Comparison of ENCODE assay signal across 27 cellular contexts in genomic region chr11:79291948-79292347, GRCh38.
"Had no signal": no experiment of that assay in that cellular context is flagged by ENCODE, and none has a peak within 500 bp of the region (broad histone marks: within the 10 kb centered on the region; RNA-seq: fewer than 3 reads in every experiment).

No MANE protein-coding gene starts in this region.

- H3K4me3 ChIP-seq: adrenal gland, cardiac muscle cell, heart right ventricle, left lung, lower lobe of right lung, pancreas, prostate gland, sigmoid colon, thoracic aorta had no signal

- ATAC-seq: effector memory CD8-positive, alpha-beta T cell; heart right ventricle; left lung; lower lobe of right lung; naive thymus-derived CD8-positive, alpha-beta T cell; pancreas; stimulated activated effector memory CD8-positive, alpha-beta T cell treated with anti-CD3 and anti-CD28 coated beads, Interleukin-12 subunit alpha, Interleukin-12 subunit beta, amount 100 ng/mL, for 72 hours had no signal

- H3K9me3 ChIP-seq: adrenal gland, heart right ventricle, left lung, lower lobe of right lung, pancreas, prostate gland, sigmoid colon, thoracic aorta had no signal

- H3K27me3 ChIP-seq: adrenal gland, cardiac muscle cell, left lung, pancreas, sigmoid colon had no signal

- H3K27ac ChIP-seq: adrenal gland, cardiac muscle cell, heart right ventricle, left lung, lower lobe of right lung, pancreas, prostate gland, sigmoid colon, thoracic aorta had no signal

- DNase-seq: activated CD4-positive, alpha-beta T cell treated with anti-CD3 and anti-CD28 coated beads for 48 hours; activated CD4-positive, alpha-beta T cell treated with anti-CD3 and anti-CD28 coated beads, Interleukin-2, amount 50 U/mL, for 48 hours; activated CD8-positive, alpha-beta memory T cell treated with anti-CD3 and anti-CD28 coated beads for 24 hours; activated effector memory CD4-positive, alpha-beta T cell treated with Interleukin-2 at 50 U/mL for 16 hours; activated naive CD4-positive, alpha-beta T cell treated with Interleukin-2 at 50 U/mL for 16 hours; activated naive CD8-positive, alpha-beta T cell treated with anti-CD3 and anti-CD28 coated beads for 36 hours; adrenal gland; aorta; cortex of kidney; effector memory CD8-positive, alpha-beta T cell; foreskin fibroblast; heart right ventricle; left lung; lower lobe of right lung; mesenchymal stem cell; naive thymus-derived CD8-positive, alpha-beta T cell; nucleus accumbens; pancreas; retina; sigmoid colon; small intestine; stimulated activated CD4-positive, alpha-beta T cell treated with anti-CD3 and anti-CD28 coated beads, Interleukin-4, amount 100 ng/mL, for 24 hours; trophoblast cell had no signal

- H3K4me1 ChIP-seq: adrenal gland, heart right ventricle, left lung, lower lobe of right lung, pancreas, prostate gland, sigmoid colon had no signal

- H3K36me3 ChIP-seq: adrenal gland, cardiac muscle cell, heart right ventricle, left lung, lower lobe of right lung, pancreas, prostate gland, sigmoid colon had no signal
